ENCODE assay signal across 1 cellular context in genomic region chr19:9786342-9786741, GRCh38.
TF ChIP-seq lines count a peak whose summit lies in the region.

No MANE protein-coding gene starts in this region.

TF ChIP-seq in GM12878, 131 proteins besides CTCF, POLR2A, EP300 and RAD21:
- TF ChIP-seq RFX5 (IDR thresholded peaks at IDR 0.05; ENCODE audit: low read depth, low read length) = no peak
- TF ChIP-seq TARDBP (IDR thresholded peaks at IDR 0.05; ENCODE audit: borderline replicate concordance) = no peak
- no peak for TF ChIP-seq ETV6 (conservative IDR thresholded peaks at IDR 0.05 in 1 of 2, IDR thresholded peaks at IDR 0.05 in 1 of 2; ENCODE audit: borderline replicate concordance in 1 of 2, low read depth in 1 of 2)
- no peak for TF ChIP-seq SMARCA5 (IDR thresholded peaks at IDR 0.05)
- TF ChIP-seq EED (IDR thresholded peaks at IDR 0.05; ENCODE audit: low read depth) = no peak
- TF ChIP-seq FOS (IDR thresholded peaks at IDR 0.05; ENCODE audit: borderline replicate concordance, extremely low read depth, insufficient read length) = no peak
- TF ChIP-seq SPI1 (IDR thresholded peaks at IDR 0.05; ENCODE audit: borderline replicate concordance, insufficient read depth, low read depth, low read length) = no peak
- no peak for TF ChIP-seq YBX1 (IDR thresholded peaks at IDR 0.05)
- TF ChIP-seq RELA (IDR thresholded peaks at IDR 0.05; ENCODE audit: borderline replicate concordance, partially characterized antibody) = no peak
- TF ChIP-seq KDM1A (IDR thresholded peaks at IDR 0.05; ENCODE audit: borderline replicate concordance) = no peak
